ENCODE assay signal across 25 cellular contexts in genomic region chr3:23900744-23901143, GRCh38. TPM values are rescaled to one million over a fixed set of nuclear protein-coding genes. Genes with fewer than 3 reads are reported as not detected.
DNase-seq lines count a peak whose midpoint lies in the region; ATAC-seq and TF ChIP-seq lines count a peak whose summit lies in the region.
"Had no signal": no experiment of that assay in that cellular context is flagged by ENCODE, and none has a peak within 500 bp of the region (broad histone marks: within the 10 kb centered on the region; RNA-seq: fewer than 3 reads in every experiment).

No MANE protein-coding gene starts in this region.

- H3K4me1 ChIP-seq in cardiac muscle cell (ENCODE audit: low read depth), result no peaks in the 10 kb centered on the region
- no peaks in the 10 kb centered on the region for H3K4me1 ChIP-seq in heart right ventricle
- H3K4me1 ChIP-seq: lower lobe of right lung, neural progenitor cell, sigmoid colon, transverse colon had no signal

- H3K36me3 ChIP-seq in cardiac muscle cell, result peaks cover 30% of the 10 kb centered on the region
- H3K36me3 ChIP-seq in heart right ventricle, result peaks cover 0 to 69% (median 6%) of the 10 kb centered on the region in 9 donors

- ATAC-seq in heart right ventricle (no peak), esophagus mucosa (peak; percentile 48), HG03457 (IDR thresholded peaks at IDR 0.05; ENCODE audit: unreplicated experiment) (no peak), GM18498 (IDR thresholded peaks at IDR 0.05; ENCODE audit: unreplicated experiment) (no peak)
- ATAC-seq: lower lobe of right lung, WTC11 had no signal

- H3K27ac Mint-ChIP-seq in type B pancreatic cell, result no peak overlapping the region
- H3K27ac Mint-ChIP-seq: CD14-positive monocyte, neural progenitor cell, WTC11 had no signal

- H3K4me3 Mint-ChIP-seq in type B pancreatic cell, result no peak overlapping the region
- H3K4me3 Mint-ChIP-seq: CD14-positive monocyte, neural progenitor cell, WTC11 had no signal

- 88 to 90% methylated on average over 6 of the region's 6 CpGs for WGBS in heart right ventricle, 2 donors

- H3K9me3 Mint-ChIP-seq in type B pancreatic cell, result peaks cover 13% of the 10 kb centered on the region

- no peaks in the 10 kb centered on the region for H3K27me3 ChIP-seq in cardiac muscle cell
- no peaks in the 10 kb centered on the region for H3K27me3 ChIP-seq in heart right ventricle
- H3K27me3 ChIP-seq: neural progenitor cell, sigmoid colon, stomach, transverse colon had no signal

- H3K4me3 ChIP-seq in cardiac muscle cell, result no peak overlapping the region
- H3K4me3 ChIP-seq in heart right ventricle, result no peak overlapping the region
- H3K4me3 ChIP-seq: lower lobe of right lung, neural progenitor cell, sigmoid colon, SK-N-MC, stomach, transverse colon had no signal

- H3K27me3 Mint-ChIP-seq in type B pancreatic cell, result no peaks in the 10 kb centered on the region

- intact Hi-C loops in heart right ventricle (cut with DNase I), result no loop called here

- no peak overlapping the region for H3K27ac ChIP-seq in cardiac muscle cell
- H3K27ac ChIP-seq in heart right ventricle, result no peak overlapping the region
- H3K27ac ChIP-seq: lower lobe of right lung, neural progenitor cell, sigmoid colon, SK-N-MC, stomach, transverse colon had no signal

- H3K9me3 ChIP-seq in cardiac muscle cell (ENCODE audit: low read depth) (no peaks in the 10 kb centered on the region), heart right ventricle (no peaks in the 10 kb centered on the region)
- H3K9me3 ChIP-seq: lower lobe of right lung, sigmoid colon, stomach, transverse colon had no signal

- H3K36me3 Mint-ChIP-seq in type B pancreatic cell, result peaks cover 74% of the 10 kb centered on the region

- peak; percentile 10 for TF ChIP-seq CTCF in cardiac muscle cell (IDR thresholded peaks at IDR 0.05; ENCODE audit: low read depth, low read length)
- TF ChIP-seq CTCF in heart right ventricle (IDR thresholded peaks at IDR 0.05), result no peak
- peak; percentile 34 for TF ChIP-seq CTCF in type B pancreatic cell (conservative IDR thresholded peaks at IDR 0.05)

- H3K4me1 Mint-ChIP-seq in type B pancreatic cell (ENCODE audit: unreplicated experiment), result no peaks in the 10 kb centered on the region
- H3K4me1 Mint-ChIP-seq: CD14-positive monocyte, neural progenitor cell, WTC11 had no signal

- DNase-seq in cardiac muscle cell (ENCODE audit: low read depth in 1 of 2, low spot score in 1 of 2) (peak in 1 of 2 donors; percentile 75), heart right ventricle (no peak), MV-4-11 (lab: John Stamatoyannopoulos, UW) (peak; percentile 24), type B pancreatic cell (ENCODE audit: extremely low spot score, unreplicated experiment) (no peak), islet precursor cell (no peak)
- DNase-seq: activated CD4-positive, alpha-beta T cell treated with anti-CD3 and anti-CD28 coated beads, Interleukin-2, amount 50 U/mL, for 4 hours; activated gamma-delta T cell treated with Interleukin-2 at 50 U/mL for 16 hours; DMS 273 treated with DMSO at 0.1 percent for 48 hours; GF-D8; lower lobe of right lung; NCI-H1436; NCI-H2107; NCI-H510A; posterior cingulate gyrus; sigmoid colon; stimulated activated CD4-positive, alpha-beta T cell treated with anti-CD3 and anti-CD28 coated beads, Interleukin-15, amount 100 ng/mL, for 24 hours; stomach; transverse colon had no signal

RNA-seq across cellular contexts. Expression of gene NKIRAS1, which starts 16.0 kb away (rescaled TPM):
- total RNA-seq in cardiac muscle cell (18.1 and 20.2 TPM in 2 replicates), heart right ventricle (10 to 100 TPM; 15.2 to 24.2 (median 20.3) TPM), esophagus mucosa (4.1 TPM), type B pancreatic cell (ENCODE audit: low replicate concordance) (8.0 and 10.8 TPM in 2 replicates)
- polyA plus RNA-seq in cardiac muscle cell (28.0 and 34.4 TPM in 2 replicates), heart right ventricle (10 to 100 TPM in 1 of 2 donors, 1 to 10 TPM in 1; 9.4 to 12.0 TPM)

RNA-seq across cellular contexts. Expression of gene RPL15, which starts 16.2 kb away (rescaled TPM):
- total RNA-seq in cardiac muscle cell (2,722 and 3,253 TPM in 2 replicates), heart right ventricle (1,000 to 10,000 TPM in 2 of 10 donors, 100 to 1,000 TPM in 8; 869 to 1,215 (median 928) TPM), esophagus mucosa (1,347 TPM), type B pancreatic cell (ENCODE audit: low replicate concordance) (2,083 and 2,257 TPM in 2 replicates)
- polyA plus RNA-seq in cardiac muscle cell (1,419 and 1,837 TPM in 2 replicates), heart right ventricle (1,000 to 10,000 TPM; 1,101 to 3,225 TPM)

RNA-seq across cellular contexts. Expression of gene NR1D2, which starts 44.3 kb away (rescaled TPM):
- total RNA-seq in cardiac muscle cell (11.9 and 18.8 TPM in 2 replicates), heart right ventricle (10 to 100 TPM; 12.4 to 54.7 (median 36.2) TPM), esophagus mucosa (14.1 TPM), type B pancreatic cell (ENCODE audit: low replicate concordance) (20.6 and 23.1 TPM in 2 replicates)
- polyA plus RNA-seq in cardiac muscle cell (12.5 and 26.9 TPM in 2 replicates), heart right ventricle (1 to 10 TPM; 2.8 to 8.3 TPM)

Comparison
In these comparisons a context has a peak if more than half of its experiments do, and no peak if none do; other contexts are left out.
1. CTCF ChIP-seq: peak in cardiac muscle cell (single experiment) and type B pancreatic cell (single experiment); none in heart right ventricle (0 of 9).